Comparison of ENCODE assay signal across 10 cellular contexts in the genomic region with DNA sequence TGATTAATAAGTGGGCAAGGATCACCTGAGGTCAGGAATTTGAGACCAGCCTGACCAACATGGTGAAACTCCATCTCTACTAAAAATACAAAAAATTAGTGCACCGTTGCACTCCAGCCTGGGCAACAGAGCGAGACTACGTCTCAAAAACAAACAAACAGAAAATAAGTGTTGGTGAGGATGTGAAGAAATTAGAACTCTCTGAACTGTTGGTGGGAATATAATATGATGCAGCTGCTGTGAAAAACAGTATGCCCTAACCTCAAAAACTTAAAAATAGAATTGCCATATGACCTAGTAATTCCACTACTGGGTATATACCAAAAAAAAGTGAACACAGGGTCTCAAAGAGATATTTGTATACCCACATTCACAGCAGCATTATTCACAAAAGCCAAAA. TPM values are rescaled to one million over a fixed set of nuclear protein-coding genes. Genes with fewer than 3 reads are reported as not detected.
DNase-seq lines count a peak whose midpoint lies in the region; ATAC-seq and TF ChIP-seq lines count a peak whose summit lies in the region.
"Had no signal": no experiment of that assay in that cellular context is flagged by ENCODE, and none has a peak within 500 bp of the region (broad histone marks: within the 10 kb centered on the region; RNA-seq: fewer than 3 reads in every experiment).

No MANE protein-coding gene starts in this region.

- TF ChIP-seq CTCF in endothelial cell (IDR thresholded peaks at IDR 0.05; ENCODE audit: unreplicated experiment), result no peak

- ATAC-seq in HG02610 (IDR thresholded peaks at IDR 0.05; ENCODE audit: unreplicated experiment) (peak; percentile 50), HG03457 (IDR thresholded peaks at IDR 0.05; ENCODE audit: unreplicated experiment) (no peak)
- peak; percentile 50 for ATAC-seq in stimulated activated naive CD8-positive, alpha-beta T cell treated with anti-CD3 and anti-CD28 coated beads, Interleukin-15, Interleukin-2, amounts not matched to agents 100 U/mL and 50 U/mL, for 24 hours
- ATAC-seq: activated T-cell treated with anti-CD3 and anti-CD28 coated beads, Interleukin-2, amount 50 U/mL, for 4 hours had no signal

- peaks cover 55% of the 10 kb centered on the region for H3K4me1 Mint-ChIP-seq in activated CD4-positive, alpha-beta T cell treated with anti-CD3 and anti-CD28 coated beads, Interleukin-2, amount 10 ng/mL, durations not matched to agents 7 days and 5 days
- H3K4me1 Mint-ChIP-seq in activated naive CD8-positive, alpha-beta T cell (ENCODE audit: low read depth), result peaks cover 77% of the 10 kb centered on the region
- H3K4me1 Mint-ChIP-seq in endothelial cell (ENCODE audit: unreplicated experiment), result no peaks in the 10 kb centered on the region

- H3K9me3 Mint-ChIP-seq in activated CD4-positive, alpha-beta T cell treated with anti-CD3 and anti-CD28 coated beads, Interleukin-2, amount 10 ng/mL, durations not matched to agents 7 days and 5 days, result no peaks in the 10 kb centered on the region
- H3K9me3 Mint-ChIP-seq in activated naive CD8-positive, alpha-beta T cell (ENCODE audit: low read depth), result no peaks in the 10 kb centered on the region
- H3K9me3 Mint-ChIP-seq in endothelial cell (ENCODE audit: unreplicated experiment), result no peaks in the 10 kb centered on the region
- H3K9me3 Mint-ChIP-seq: activated T-cell treated with anti-CD3 and anti-CD28 coated beads, Interleukin-2, amount 50 U/mL, for 4 hours had no signal

- POLR2A ChIA-PET in activated CD4-positive, alpha-beta T cell treated with anti-CD3 and anti-CD28 coated beads, Interleukin-2, amount 10 ng/mL, durations not matched to agents 7 days and 5 days (lab: Charles Lee), result no interaction called here

- H3K27me3 Mint-ChIP-seq in activated CD4-positive, alpha-beta T cell treated with anti-CD3 and anti-CD28 coated beads, Interleukin-2, amount 10 ng/mL, durations not matched to agents 7 days and 5 days, result no peaks in the 10 kb centered on the region
- H3K27me3 Mint-ChIP-seq in activated naive CD8-positive, alpha-beta T cell, result no peaks in the 10 kb centered on the region
- peaks cover 2% of the 10 kb centered on the region for H3K27me3 Mint-ChIP-seq in endothelial cell (ENCODE audit: unreplicated experiment)

- DNase-seq in activated CD4-positive, alpha-beta T cell treated with anti-CD3 and anti-CD28 coated beads, Interleukin-2, amount 10 ng/mL, durations not matched to agents 7 days and 5 days, result no peak
- DNase-seq in activated CD4-positive, alpha-beta T cell treated with anti-CD3 and anti-CD28 coated beads for 4 hours, result no peak
- no peak for DNase-seq in stimulated activated naive CD8-positive, alpha-beta T cell treated with anti-CD3 and anti-CD28 coated beads, Interleukin-15, Interleukin-2, amounts not matched to agents 100 U/mL and 50 U/mL, for 24 hours
- DNase-seq in endothelial cell (ENCODE audit: low spot score), result no peak
- DNase-seq in stimulated activated CD4-positive, alpha-beta T cell treated with anti-CD3 and anti-CD28 coated beads, Interleukin-4, amount 100 ng/mL, for 4 hours, result no peak
- DNase-seq: activated T-cell treated with anti-CD3 and anti-CD28 coated beads, Interleukin-2, amount 50 U/mL, for 4 hours; GM23248 had no signal

- peak overlapping the region; percentile 54 for H3K27ac Mint-ChIP-seq in activated CD4-positive, alpha-beta T cell treated with anti-CD3 and anti-CD28 coated beads, Interleukin-2, amount 10 ng/mL, durations not matched to agents 7 days and 5 days
- peak overlapping the region; percentile 4 for H3K27ac Mint-ChIP-seq in activated naive CD8-positive, alpha-beta T cell
- H3K27ac Mint-ChIP-seq in endothelial cell (ENCODE audit: unreplicated experiment), result no peak overlapping the region

- peaks cover 31% of the 10 kb centered on the region for H3K36me3 Mint-ChIP-seq in activated CD4-positive, alpha-beta T cell treated with anti-CD3 and anti-CD28 coated beads, Interleukin-2, amount 10 ng/mL, durations not matched to agents 7 days and 5 days (ENCODE audit: low read depth)
- H3K36me3 Mint-ChIP-seq in activated naive CD8-positive, alpha-beta T cell, result peaks cover 3% of the 10 kb centered on the region
- no peaks in the 10 kb centered on the region for H3K36me3 Mint-ChIP-seq in endothelial cell (ENCODE audit: low read depth, unreplicated experiment)

- CTCF ChIA-PET in activated CD4-positive, alpha-beta T cell treated with anti-CD3 and anti-CD28 coated beads, Interleukin-2, amount 10 ng/mL, durations not matched to agents 7 days and 5 days (lab: Charles Lee), result no interaction called here

- no peak overlapping the region for H3K4me3 Mint-ChIP-seq in activated CD4-positive, alpha-beta T cell treated with anti-CD3 and anti-CD28 coated beads, Interleukin-2, amount 10 ng/mL, durations not matched to agents 7 days and 5 days
- no peak overlapping the region for H3K4me3 Mint-ChIP-seq in activated naive CD8-positive, alpha-beta T cell
- no peak overlapping the region for H3K4me3 Mint-ChIP-seq in endothelial cell (ENCODE audit: unreplicated experiment)
- H3K4me3 Mint-ChIP-seq: activated T-cell treated with anti-CD3 and anti-CD28 coated beads, Interleukin-2, amount 50 U/mL, for 4 hours had no signal

RNA-seq across cellular contexts. Expression of a gene that starts 26.1 kb away (rescaled TPM):
- total RNA-seq in activated CD4-positive, alpha-beta T cell treated with anti-CD3 and anti-CD28 coated beads, Interleukin-2, amount 10 ng/mL, durations not matched to agents 7 days and 5 days, result 100 to 1,000 TPM; 151 to 157 TPM
- 153 TPM for total RNA-seq in endothelial cell (ENCODE audit: unreplicated experiment)
